ENCODE assay signal across 25 cellular contexts in the genomic region with DNA sequence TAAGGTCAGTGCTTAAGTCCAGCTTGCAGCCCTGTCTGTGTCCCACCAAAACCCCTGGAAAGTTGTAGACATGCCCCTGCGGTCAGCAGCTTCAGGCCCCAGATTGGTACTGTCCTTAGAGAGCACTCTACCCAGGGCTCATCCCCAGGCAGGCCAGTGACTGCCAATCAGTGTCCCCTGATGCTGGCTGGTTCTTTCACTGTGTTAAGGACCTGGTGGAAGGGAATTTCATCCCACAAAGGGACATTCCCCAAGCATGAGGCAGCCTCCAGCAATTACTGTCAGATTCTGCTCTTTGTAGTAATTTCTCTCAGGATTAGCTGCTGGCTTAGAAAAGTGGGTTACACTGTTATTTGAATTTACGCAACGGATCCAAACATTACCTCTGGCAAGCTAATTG. TPM values are rescaled to one million over a fixed set of nuclear protein-coding genes. Genes with fewer than 3 reads are reported as not detected.
"Had no signal": no experiment of that assay in that cellular context is flagged by ENCODE, and none has a peak within 500 bp of the region (broad histone marks: within the 10 kb centered on the region; RNA-seq: fewer than 3 reads in every experiment).

No MANE protein-coding gene starts in this region.

- H3K27ac Mint-ChIP-seq: activated CD4-positive, alpha-beta memory T cell treated with anti-CD3 and anti-CD28 coated beads, Interleukin-2, amount 10 ng/mL, durations not matched to agents 7 days and 5 days; activated CD4-positive, alpha-beta T cell treated with anti-CD3 and anti-CD28 coated beads for 36 hours; activated naive CD4-positive, alpha-beta T cell treated with anti-CD3 and anti-CD28 coated beads, Interleukin-2, amount 10 ng/mL, durations not matched to agents 7 days and 5 days; activated naive CD8-positive, alpha-beta T cell treated with anti-CD3 and anti-CD28 coated beads for 36 hours; activated T-helper 2 cell treated with anti-CD3 and anti-CD28 coated beads, Interferon-gamma antibody, Interleukin-2, Interleukin-4, amounts not matched to agents 10 μg/mL and 5 μg/mL and 100 μg/mL, durations not matched to agents 14 hours and 24 hours and 36 hours had no signal

- H3K4me3 Mint-ChIP-seq: activated CD4-positive, alpha-beta memory T cell treated with anti-CD3 and anti-CD28 coated beads, Interleukin-2, amount 10 ng/mL, durations not matched to agents 7 days and 5 days; activated CD4-positive, alpha-beta T cell treated with anti-CD3 and anti-CD28 coated beads for 36 hours; activated naive CD4-positive, alpha-beta T cell treated with anti-CD3 and anti-CD28 coated beads, Interleukin-2, amount 10 ng/mL, durations not matched to agents 7 days and 5 days; activated naive CD8-positive, alpha-beta T cell treated with anti-CD3 and anti-CD28 coated beads for 36 hours had no signal

- H3K9me3 ChIP-seq: MG63 had no signal

- H3K9me3 Mint-ChIP-seq: activated CD4-positive, alpha-beta memory T cell treated with anti-CD3 and anti-CD28 coated beads, Interleukin-2, amount 10 ng/mL, durations not matched to agents 7 days and 5 days; activated naive CD4-positive, alpha-beta T cell treated with anti-CD3 and anti-CD28 coated beads, Interleukin-2, amount 10 ng/mL, durations not matched to agents 7 days and 5 days; activated naive CD8-positive, alpha-beta T cell treated with anti-CD3 and anti-CD28 coated beads for 36 hours; activated T-helper 2 cell treated with anti-CD3 and anti-CD28 coated beads, Interferon-gamma antibody, Interleukin-2, Interleukin-4, amounts not matched to agents 10 μg/mL and 5 μg/mL and 100 μg/mL, durations not matched to agents 14 hours and 24 hours and 36 hours had no signal

- H3K36me3 Mint-ChIP-seq: activated naive CD4-positive, alpha-beta T cell treated with anti-CD3 and anti-CD28 coated beads, Interleukin-2, amount 10 ng/mL, durations not matched to agents 7 days and 5 days; activated naive CD8-positive, alpha-beta T cell treated with anti-CD3 and anti-CD28 coated beads for 36 hours had no signal

- H3K4me1 Mint-ChIP-seq: activated CD4-positive, alpha-beta memory T cell treated with anti-CD3 and anti-CD28 coated beads, Interleukin-2, amount 10 ng/mL, durations not matched to agents 7 days and 5 days; activated CD4-positive, alpha-beta T cell treated with anti-CD3 and anti-CD28 coated beads for 36 hours; activated naive CD4-positive, alpha-beta T cell treated with anti-CD3 and anti-CD28 coated beads, Interleukin-2, amount 10 ng/mL, durations not matched to agents 7 days and 5 days had no signal

- H3K4me3 ChIP-seq: cardiac muscle cell, MG63, SK-N-MC had no signal

- DNase-seq: activated CD4-positive, alpha-beta memory T cell treated with anti-CD3 and anti-CD28 coated beads, Interleukin-2, amount 10 ng/mL, durations not matched to agents 7 days and 5 days; activated CD4-positive, alpha-beta T cell treated with anti-CD3 and anti-CD28 coated beads for 36 hours; activated CD4-positive, alpha-beta T cell treated with anti-CD3 and anti-CD28 coated beads, Interleukin-2, amount 50 U/mL, for 1 hour; activated gamma-delta T cell treated with Interleukin-2 at 50 U/mL for 16 hours; activated naive CD4-positive, alpha-beta T cell treated with anti-CD3 and anti-CD28 coated beads, Interleukin-2, amount 10 ng/mL, durations not matched to agents 7 days and 5 days; activated naive CD8-positive, alpha-beta T cell treated with anti-CD3 and anti-CD28 coated beads for 36 hours; activated T-cell treated with anti-CD3 and anti-CD28 coated beads for 4 hours; activated T-cell treated with anti-CD3 and anti-CD28 coated beads, Interleukin-2, amount 50 U/mL, for 48 hours; brain microvascular endothelial cell; MG63; MV-4-11; NCI-H1092 treated with DMSO at 0.1 percent for 48 hours; NCI-H1417 treated with DMSO at 0.1 percent for 48 hours; NCI-H1694; NCI-H2029 treated with DMSO at 0.1 percent for 48 hours; NCI-H510A treated with DMSO at 0.1 percent for 48 hours; NCI-H69; T-helper 1 cell had no signal

- H3K36me3 ChIP-seq: brain microvascular endothelial cell, cardiac muscle cell, MG63 had no signal

- H3K27ac ChIP-seq: brain microvascular endothelial cell, cardiac muscle cell, SK-N-MC, VCaP had no signal

RNA-seq across cellular contexts. Expression of gene IRX6, which starts 5.8 kb away (rescaled TPM):
- total RNA-seq: activated CD4-positive, alpha-beta memory T cell treated with anti-CD3 and anti-CD28 coated beads, Interleukin-2, amount 10 ng/mL, durations not matched to agents 7 days and 5 days; activated CD4-positive, alpha-beta T cell treated with anti-CD3 and anti-CD28 coated beads for 36 hours; activated CD8-positive, alpha-beta memory T cell treated with anti-CD3 and anti-CD28 coated beads for 36 hours; activated naive CD8-positive, alpha-beta T cell treated with anti-CD3 and anti-CD28 coated beads for 36 hours; activated T-helper 2 cell treated with anti-CD3 and anti-CD28 coated beads, Interferon-gamma antibody, Interleukin-2, Interleukin-4, amounts not matched to agents 10 μg/mL and 5 μg/mL and 100 μg/mL, durations not matched to agents 14 hours and 24 hours and 36 hours; RPMI7951; T-helper 2 cell treated with Interferon-gamma antibody and Interleukin-4, amounts not matched to agents 100 ng/mL and 5 ng/mL, for 36 hours had no signal
